ENCODE assay signal across 11 cellular contexts in the genomic region with DNA sequence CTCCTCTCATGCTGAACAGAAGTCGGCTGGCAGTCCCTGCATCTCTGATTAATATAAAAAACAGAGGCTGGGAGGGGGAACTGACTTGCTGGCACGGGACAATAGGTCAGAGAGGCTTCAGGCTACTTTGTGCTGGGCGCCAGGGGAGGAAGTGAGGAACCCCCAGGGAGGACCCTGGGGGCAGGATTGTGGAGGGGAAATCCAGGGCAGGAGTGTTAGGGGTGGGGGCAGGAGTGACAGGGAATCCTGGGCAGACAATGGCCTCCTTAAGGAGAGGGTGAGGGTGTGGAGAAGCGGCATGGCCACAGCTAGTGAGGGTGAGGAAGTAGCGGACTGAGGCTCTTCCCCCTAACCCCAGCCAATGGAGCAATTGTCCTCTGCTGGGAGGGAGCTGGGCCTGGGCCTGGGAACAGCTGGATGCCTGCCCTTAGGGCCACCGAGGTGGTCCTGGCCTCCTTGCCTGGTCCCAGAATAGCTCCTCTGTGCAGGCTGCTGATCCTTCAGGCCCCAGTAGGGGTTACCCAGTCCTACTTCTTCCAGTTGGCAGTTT. TPM values are rescaled to one million over a fixed set of nuclear protein-coding genes. Genes with fewer than 3 reads are reported as not detected.
DNase-seq lines count a peak whose midpoint lies in the region; ATAC-seq and TF ChIP-seq lines count a peak whose summit lies in the region.
"Had no signal": no experiment of that assay in that cellular context is flagged by ENCODE, and none has a peak within 500 bp of the region (broad histone marks: within the 10 kb centered on the region; RNA-seq: fewer than 3 reads in every experiment).

No MANE protein-coding gene starts in this region.

- H3K27ac ChIP-seq in thyroid gland (peak overlapping the region; percentile 10 to 50 (median 18)), endodermal cell (ENCODE audit: low read depth, low read length) (no peak overlapping the region)

- H3K36me3 ChIP-seq in thyroid gland = no peaks in the 10 kb centered on the region
- no peaks in the 10 kb centered on the region for H3K36me3 ChIP-seq in endodermal cell (ENCODE audit: control insufficient read depth, insufficient read depth, low read length)

- H3K4me3 Mint-ChIP-seq in activated naive CD8-positive, alpha-beta T cell treated with anti-CD3 and anti-CD28 coated beads for 36 hours = no peak overlapping the region
- no peak overlapping the region for H3K4me3 Mint-ChIP-seq in endodermal cell

- intact Hi-C loops in thyroid gland (cut with DNase I) = no loop called here

- no peaks in the 10 kb centered on the region for H3K36me3 Mint-ChIP-seq in activated naive CD4-positive, alpha-beta T cell treated with anti-CD3 and anti-CD28 coated beads, Interleukin-2, amount 50 U/mL, for 72 hours
- no peaks in the 10 kb centered on the region for H3K36me3 Mint-ChIP-seq in activated naive CD8-positive, alpha-beta T cell treated with anti-CD3 and anti-CD28 coated beads for 36 hours
- H3K36me3 Mint-ChIP-seq in endodermal cell (ENCODE audit: low read depth) = no peaks in the 10 kb centered on the region

- ATAC-seq in activated naive CD4-positive, alpha-beta T cell treated with anti-CD3 and anti-CD28 coated beads, Interleukin-2, amount 50 U/mL, for 72 hours = peak in 1 of 2 donors; percentile 4
- no peak for ATAC-seq in HG02981 (IDR thresholded peaks at IDR 0.05; ENCODE audit: unreplicated experiment)

- H3K4me3 ChIP-seq in thyroid gland (replicated peaks in 1 of 3) (no peak overlapping the region), endodermal cell (ENCODE audit: low read length) (no peak overlapping the region)

- H3K27me3 ChIP-seq in thyroid gland (no peaks in the 10 kb centered on the region), endodermal cell (ENCODE audit: control insufficient read depth, insufficient read depth, low read length, poor library complexity, severe bottlenecking) (no peaks in the 10 kb centered on the region)

- H3K9ac ChIP-seq in endodermal cell (ENCODE audit: extremely low read depth, low read length, poor library complexity, severe bottlenecking) = no peak overlapping the region

- H3K27ac Mint-ChIP-seq in activated naive CD4-positive, alpha-beta T cell treated with anti-CD3 and anti-CD28 coated beads, Interleukin-2, amount 50 U/mL, for 72 hours = peak overlapping the region; percentile 47 to 54
- peak overlapping the region; percentile 85 for H3K27ac Mint-ChIP-seq in activated naive CD8-positive, alpha-beta T cell treated with anti-CD3 and anti-CD28 coated beads for 36 hours
- no peak overlapping the region for H3K27ac Mint-ChIP-seq in endodermal cell

- 20 to 24% methylated on average over 6 of the region's 6 CpGs for WGBS in thyroid gland, 2 donors
- WGBS in endodermal cell (ENCODE audit: insufficient coverage in 1 of 2, insufficient read length in 1 of 2), 2 experiments = 78 to 81% methylated on average over 6 of the region's 6 CpGs

- H3K27me3 Mint-ChIP-seq in activated naive CD8-positive, alpha-beta T cell treated with anti-CD3 and anti-CD28 coated beads for 36 hours = no peaks in the 10 kb centered on the region
- H3K27me3 Mint-ChIP-seq in endodermal cell (ENCODE audit: insufficient read depth) = no peaks in the 10 kb centered on the region

- no peak for TF ChIP-seq POLR2A in thyroid gland (IDR thresholded peaks at IDR 0.05)

- H3K9me3 Mint-ChIP-seq in activated naive CD4-positive, alpha-beta T cell treated with anti-CD3 and anti-CD28 coated beads, Interleukin-2, amount 50 U/mL, for 72 hours = no peaks in the 10 kb centered on the region
- H3K9me3 Mint-ChIP-seq in activated naive CD8-positive, alpha-beta T cell treated with anti-CD3 and anti-CD28 coated beads for 36 hours = no peaks in the 10 kb centered on the region
- H3K9me3 Mint-ChIP-seq in endodermal cell = no peaks in the 10 kb centered on the region

- H3K4me1 ChIP-seq in thyroid gland = peaks cover 15 to 43% of the 10 kb centered on the region in 2 donors
- H3K4me1 ChIP-seq in endodermal cell (ENCODE audit: control insufficient read depth, insufficient read depth, low read length) = peaks cover 21% of the 10 kb centered on the region

- TF ChIP-seq CTCF in thyroid gland (IDR thresholded peaks at IDR 0.05) (no peak), endodermal cell (conservative IDR thresholded peaks at IDR 0.05) (no peak)

- H3K9me3 ChIP-seq in thyroid gland = no peaks in the 10 kb centered on the region
- H3K9me3 ChIP-seq in endodermal cell (ENCODE audit: control insufficient read depth, low read length) = no peaks in the 10 kb centered on the region

- H3K4me1 Mint-ChIP-seq in activated naive CD8-positive, alpha-beta T cell treated with anti-CD3 and anti-CD28 coated beads for 36 hours = peaks cover 25% of the 10 kb centered on the region
- peaks cover 38% of the 10 kb centered on the region for H3K4me1 Mint-ChIP-seq in endodermal cell

- DNase-seq in activated naive CD4-positive, alpha-beta T cell treated with anti-CD3 and anti-CD28 coated beads, Interleukin-2, amount 50 U/mL, for 72 hours (ENCODE audit: low spot score in 2 of 2) = no peak
- no peak for DNase-seq in activated naive CD4-positive, alpha-beta T cell treated with anti-CD3 and anti-CD28 coated beads, Interleukin-2, amount 50 U/mL, for 16 hours
- no peak for DNase-seq in activated naive CD8-positive, alpha-beta T cell treated with anti-CD3 and anti-CD28 coated beads for 36 hours
- DNase-seq in left kidney (ENCODE audit: low read depth, low spot score) (peak; percentile 20), thyroid gland (peak; percentile 57 to 62), endodermal cell (no peak)
- no peak for DNase-seq in activated CD4-positive, alpha-beta T cell treated with anti-CD3 and anti-CD28 coated beads for 48 hours
- DNase-seq: dermis blood vessel endothelial cell, NCI-H1105 had no signal

RNA-seq across cellular contexts. Expression of a gene that starts 9.3 kb away (rescaled TPM):
- not detected for total RNA-seq in activated naive CD4-positive, alpha-beta T cell treated with anti-CD3 and anti-CD28 coated beads, Interleukin-2, amount 50 U/mL, for 72 hours
- under 1 TPM; 0.22 to 0.27 TPM for total RNA-seq in activated naive CD8-positive, alpha-beta T cell treated with anti-CD3 and anti-CD28 coated beads for 36 hours
- total RNA-seq in thyroid gland (under 1 TPM in 2 of 4 donors, not detected in 2; 0.22 to 0.40 TPM), endodermal cell (1 to 10 TPM; 1.8 to 2.3 TPM)
- 1.2 TPM for polyA plus RNA-seq in endodermal cell (2013, experiment 1 of 2)
- 0.95 TPM for polyA plus RNA-seq in endodermal cell (2013, experiment 2 of 2)
- total RNA-seq: dermis blood vessel endothelial cell, lung microvascular endothelial cell had no signal

RNA-seq across cellular contexts. Expression of a gene that starts 44.1 kb away (rescaled TPM):
- total RNA-seq in activated naive CD4-positive, alpha-beta T cell treated with anti-CD3 and anti-CD28 coated beads, Interleukin-2, amount 50 U/mL, for 72 hours = 10 to 100 TPM; 28.0 to 29.3 TPM
- total RNA-seq in activated naive CD8-positive, alpha-beta T cell treated with anti-CD3 and anti-CD28 coated beads for 36 hours = 10 to 100 TPM; 20.9 to 22.8 TPM
- total RNA-seq in thyroid gland (10 to 100 TPM; 18.4 to 43.5 (median 24.8) TPM), endodermal cell (10 to 100 TPM; 33.5 to 36.3 TPM)
- polyA plus RNA-seq in endodermal cell (2013, experiment 1 of 2) = 22.3 TPM
- polyA plus RNA-seq in endodermal cell (2013, experiment 2 of 2) = 17.6 TPM

Comparison
In these comparisons a context has a peak if more than half of its experiments do, and no peak if none do; other contexts are left out.
1. DNase-seq: peak in left kidney (single experiment) and thyroid gland (2 of 2); none in activated naive CD4-positive, alpha-beta T cell treated with anti-CD3 and anti-CD28 coated beads, Interleukin-2, amount 50 U/mL, for 72 hours (0 of 2), activated naive CD4-positive, alpha-beta T cell treated with anti-CD3 and anti-CD28 coated beads, Interleukin-2, amount 50 U/mL, for 16 hours (single experiment), activated naive CD8-positive, alpha-beta T cell treated with anti-CD3 and anti-CD28 coated beads for 36 hours (single experiment), endodermal cell (single experiment) and activated CD4-positive, alpha-beta T cell treated with anti-CD3 and anti-CD28 coated beads for 48 hours (single experiment).